Comparison of ENCODE assay signal across 8 cellular contexts in genomic region chr16:48156790-48157209, GRCh38. TPM values are rescaled to one million over a fixed set of nuclear protein-coding genes. Genes with fewer than 3 reads are reported as not detected.
DNase-seq lines count a peak whose midpoint lies in the region; ATAC-seq and TF ChIP-seq lines count a peak whose summit lies in the region.

No MANE protein-coding gene starts in this region.

- H3K36me3 Mint-ChIP-seq in endothelial cell (ENCODE audit: low read depth, unreplicated experiment) (no peaks in the 10 kb centered on the region), mesothelial cell of epicardium (no peaks in the 10 kb centered on the region)

- H3K9me3 Mint-ChIP-seq in endothelial cell (ENCODE audit: unreplicated experiment) (no peaks in the 10 kb centered on the region), mesothelial cell of epicardium (no peaks in the 10 kb centered on the region)

- peak; percentile 97 for TF ChIP-seq CTCF in endothelial cell (IDR thresholded peaks at IDR 0.05; ENCODE audit: unreplicated experiment)
- TF ChIP-seq CTCF in mesothelial cell of epicardium (IDR thresholded peaks at IDR 0.05; ENCODE audit: unreplicated experiment) = peak; percentile 91

- DNase-seq in EL (peak; percentile 67), NOMO-1 treated with DMSO at 0.1 percent for 48 hours (lab: John Stamatoyannopoulos, UW; ENCODE audit: unreplicated experiment) (peak; percentile 85), endothelial cell (ENCODE audit: low spot score) (peak; percentile 93), mesothelial cell of epicardium (ENCODE audit: low spot score in 2 of 2, unreplicated experiment in 2 of 2) (peak; percentile 82 to 93), cortex of kidney (lab: John Stamatoyannopoulos, UW) (no peak)
- peak; percentile 27 for DNase-seq in activated CD8-positive, alpha-beta memory T cell treated with anti-CD3 and anti-CD28 coated beads, Interleukin-2, amount 50 U/mL, for 1 hour (ENCODE audit: extremely low read depth)
- DNase-seq in stimulated activated CD8-positive, alpha-beta memory T cell treated with anti-CD3 and anti-CD28 coated beads, Interleukin-15, amount 100 ng/mL, for 4 hours (ENCODE audit: low read depth in 2 of 2) = peak; percentile 43 to 50

- H3K27me3 Mint-ChIP-seq in endothelial cell (ENCODE audit: unreplicated experiment) (peaks cover 2% of the 10 kb centered on the region), mesothelial cell of epicardium (ENCODE audit: low read depth) (peaks cover 31% of the 10 kb centered on the region)

- H3K4me1 Mint-ChIP-seq in endothelial cell (ENCODE audit: unreplicated experiment) (peaks cover 2% of the 10 kb centered on the region), mesothelial cell of epicardium (no peaks in the 10 kb centered on the region)

- H3K27ac Mint-ChIP-seq in endothelial cell (ENCODE audit: unreplicated experiment) (no peak overlapping the region), mesothelial cell of epicardium (no peak overlapping the region)

- ATAC-seq in HG03378 (IDR thresholded peaks at IDR 0.05; ENCODE audit: unreplicated experiment) = peak; percentile 50

- H3K4me3 Mint-ChIP-seq in endothelial cell (ENCODE audit: unreplicated experiment) = no peak overlapping the region
- H3K4me3 Mint-ChIP-seq in mesothelial cell of epicardium = no peak overlapping the region

RNA-seq across cellular contexts. Expression of gene ABCC12, which starts 1.0 kb away (rescaled TPM):
- total RNA-seq in endothelial cell (ENCODE audit: unreplicated experiment) = 0.31 TPM
- not detected in 3 replicates for total RNA-seq in mesothelial cell of epicardium
